ENCODE assay signal across 9 cellular contexts in genomic region chr19:38557205-38557799, GRCh38.
DNase-seq lines count a peak whose midpoint lies in the region; ATAC-seq and TF ChIP-seq lines count a peak whose summit lies in the region.
"Had no signal": no experiment of that assay in that cellular context is flagged by ENCODE, and none has a peak within 500 bp of the region (broad histone marks: within the 10 kb centered on the region; RNA-seq: fewer than 3 reads in every experiment).

No MANE protein-coding gene starts in this region.

- H3K4me1 Mint-ChIP-seq in CD4-positive, alpha-beta T cell (ENCODE audit: low read depth): peaks cover 36% of the 10 kb centered on the region

- POLR2A ChIA-PET in CD4-positive, alpha-beta T cell (lab: Charles Lee): interaction anchor here (0.7 to 0.8 kb wide), 3 partner anchors 61 to 154 kb away, joined by 3 read pairs; partner anchors contain the start of genes FAM98C and MAP4K1

- intact Hi-C loops in CD4-positive, alpha-beta T cell (cut with DNase I, micrococcal nuclease): no loop called here

- peak overlapping the region; percentile 14 for H3K4me3 Mint-ChIP-seq in CD4-positive, alpha-beta T cell

- H3K27ac Mint-ChIP-seq in CD4-positive, alpha-beta T cell: no peak overlapping the region

- H3K9me3 ChIP-seq in CD4-positive, alpha-beta T cell (ENCODE audit: control insufficient read depth, low read length): no peaks in the 10 kb centered on the region

- CTCF ChIA-PET in CD4-positive, alpha-beta T cell (lab: Charles Lee): interaction anchor here (1.0 kb wide), 1 partner anchor 62 kb away, joined by 3 read pairs; the partner anchor contains the start of gene EIF3K

- peak; percentile 64 for ATAC-seq in CD4-positive, alpha-beta T cell (ENCODE audit: poor library complexity)
- peak; percentile 34 for ATAC-seq in GM19025 (IDR thresholded peaks at IDR 0.05; ENCODE audit: low read depth, unreplicated experiment)
- no peak for ATAC-seq in SK-N-SH treated with all-trans-retinoic acid at 6 μM for 48 hours
- ATAC-seq in HG02571 (IDR thresholded peaks at IDR 0.05; ENCODE audit: unreplicated experiment): no peak

- peaks cover 14% of the 10 kb centered on the region for H3K27me3 Mint-ChIP-seq in CD4-positive, alpha-beta T cell

- peak in 3 of 10 experiments; percentile 11 to 24 (median 16) for DNase-seq in CD4-positive, alpha-beta T cell
- peak; percentile 61 to 82 for DNase-seq in HL-60 (ENCODE audit: low read depth in 1 of 2, low spot score in 1 of 2)
- peak; percentile 41 to 50 for DNase-seq in activated T-cell treated with anti-CD3 and anti-CD28 coated beads, Interleukin-2, amount 50 U/mL, for 48 hours
- DNase-seq in anterior cingulate cortex (lab: John Stamatoyannopoulos, UW): no peak
- DNase-seq in NCI-H2107 treated with DMSO at 0.1 percent for 48 hours (lab: John Stamatoyannopoulos, UW; ENCODE audit: unreplicated experiment): no peak
- DNase-seq: occipital lobe had no signal

- H3K27ac ChIP-seq in CD4-positive, alpha-beta T cell (ENCODE audit: low read depth, low read length): no peak overlapping the region
- no peak overlapping the region for H3K27ac ChIP-seq in HL-60 (replicated peaks)

- H3K9me3 Mint-ChIP-seq in CD4-positive, alpha-beta T cell: no peaks in the 10 kb centered on the region

- no peak overlapping the region for H3K4me3 ChIP-seq in HL-60 (replicated peaks; ENCODE audit: insufficient read depth, low read length)

- no peaks in the 10 kb centered on the region for H3K36me3 Mint-ChIP-seq in CD4-positive, alpha-beta T cell (ENCODE audit: low read depth)

- no peaks in the 10 kb centered on the region for H3K27me3 ChIP-seq in CD4-positive, alpha-beta T cell (ENCODE audit: control insufficient read depth, insufficient read depth, low read length)
- H3K27me3 ChIP-seq in HL-60 (ENCODE audit: insufficient read depth, poor library complexity, severe bottlenecking): no peaks in the 10 kb centered on the region

- TF ChIP-seq CTCF in CD4-positive, alpha-beta T cell (IDR thresholded peaks at IDR 0.05): no peak
- no peak for TF ChIP-seq CTCF in HL-60 (IDR thresholded peaks at IDR 0.05; ENCODE audit: insufficient read depth, low read length)

TF ChIP-seq in SK-N-SH treated with all-trans-retinoic acid at 6 μM for 48 hours, 23 proteins besides CTCF, POLR2A, EP300 and RAD21:
- TF ChIP-seq ESRRG (CRISPR knock-in tag; IDR thresholded peaks at IDR 0.05) (no peak), ZNF70 (CRISPR knock-in tag; IDR thresholded peaks at IDR 0.05) (no peak), CSDC2 (CRISPR knock-in tag; IDR thresholded peaks at IDR 0.05) (no peak), ZNF8 (CRISPR knock-in tag; IDR thresholded peaks at IDR 0.05) (no peak), CSRNP3 (CRISPR knock-in tag; IDR thresholded peaks at IDR 0.05) (no peak), SNAI2 (CRISPR knock-in tag; IDR thresholded peaks at IDR 0.05) (no peak), POU6F1 (CRISPR knock-in tag; IDR thresholded peaks at IDR 0.05; ENCODE audit: borderline replicate concordance, low read depth) (no peak), ZFP30 (CRISPR knock-in tag; IDR thresholded peaks at IDR 0.05) (no peak), ARNTL (CRISPR knock-in tag; IDR thresholded peaks at IDR 0.05; ENCODE audit: borderline replicate concordance, low read depth) (no peak), RARB (CRISPR knock-in tag; IDR thresholded peaks at IDR 0.05) (no peak), TCF4 (CRISPR knock-in tag; IDR thresholded peaks at IDR 0.05; ENCODE audit: borderline replicate concordance) (no peak), GLIS3 (CRISPR knock-in tag; IDR thresholded peaks at IDR 0.05) (no peak), TSHZ2 (CRISPR knock-in tag; IDR thresholded peaks at IDR 0.05) (no peak), ISL1 (CRISPR knock-in tag; IDR thresholded peaks at IDR 0.05) (no peak), ZFP3 (CRISPR knock-in tag; IDR thresholded peaks at IDR 0.05) (no peak), ZC3H10 (CRISPR knock-in tag; IDR thresholded peaks at IDR 0.05) (no peak)
- TF ChIP-seq, protein P1, sequence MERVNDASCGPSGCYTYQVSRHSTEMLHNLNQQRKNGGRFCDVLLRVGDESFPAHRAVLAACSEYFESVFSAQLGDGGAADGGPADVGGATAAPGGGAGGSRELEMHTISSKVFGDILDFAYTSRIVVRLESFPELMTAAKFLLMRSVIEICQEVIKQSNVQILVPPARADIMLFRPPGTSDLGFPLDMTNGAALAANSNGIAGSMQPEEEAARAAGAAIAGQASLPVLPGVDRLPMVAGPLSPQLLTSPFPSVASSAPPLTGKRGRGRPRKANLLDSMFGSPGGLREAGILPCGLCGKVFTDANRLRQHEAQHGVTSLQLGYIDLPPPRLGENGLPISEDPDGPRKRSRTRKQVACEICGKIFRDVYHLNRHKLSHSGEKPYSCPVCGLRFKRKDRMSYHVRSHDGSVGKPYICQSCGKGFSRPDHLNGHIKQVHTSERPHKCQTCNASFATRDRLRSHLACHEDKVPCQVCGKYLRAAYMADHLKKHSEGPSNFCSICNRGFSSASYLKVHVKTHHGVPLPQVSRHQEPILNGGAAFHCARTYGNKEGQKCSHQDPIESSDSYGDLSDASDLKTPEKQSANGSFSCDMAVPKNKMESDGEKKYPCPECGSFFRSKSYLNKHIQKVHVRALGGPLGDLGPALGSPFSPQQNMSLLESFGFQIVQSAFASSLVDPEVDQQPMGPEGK (CRISPR knock-in tag; IDR thresholded peaks at IDR 0.05; ENCODE audit: borderline replicate concordance): no peak

Comparison
In these comparisons a context has a peak if more than half of its experiments do, and no peak if none do; other contexts are left out.
1. ATAC-seq: peak in CD4-positive, alpha-beta T cell (single experiment) and GM19025 (single experiment); none in SK-N-SH treated with all-trans-retinoic acid at 6 μM for 48 hours (single experiment) and HG02571 (single experiment).
2. DNase-seq: peak in HL-60 (2 of 2) and activated T-cell treated with anti-CD3 and anti-CD28 coated beads, Interleukin-2, amount 50 U/mL, for 48 hours (2 of 2); none in anterior cingulate cortex (0 of 58) and NCI-H2107 treated with DMSO at 0.1 percent for 48 hours (single experiment).